Comparison of ENCODE assay signal across 16 cellular contexts in the genomic region with DNA sequence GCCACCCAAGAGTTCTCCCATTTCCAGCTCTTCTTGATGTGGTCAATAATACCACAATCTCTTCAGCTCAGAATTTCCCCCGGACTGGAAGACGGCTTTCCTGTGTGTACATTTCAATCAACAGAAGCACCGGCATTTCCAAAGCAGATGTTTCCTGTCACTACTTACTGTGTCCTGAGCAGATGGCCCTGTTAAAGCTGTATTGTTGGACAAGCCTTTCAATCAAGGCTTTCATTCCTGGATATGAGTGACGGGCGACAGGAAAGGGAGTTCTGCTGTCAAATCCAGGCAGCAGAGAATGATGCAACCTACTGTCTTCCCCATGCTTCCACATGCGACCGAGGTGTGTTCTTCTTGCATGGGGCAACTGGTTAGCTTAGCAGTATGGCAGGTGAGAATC.
A peak's percentile ranks its signal among the peaks of the same experiment; 100 is the strongest.
DNase-seq lines count a peak whose midpoint lies in the region; ATAC-seq and TF ChIP-seq lines count a peak whose summit lies in the region.
"Had no signal": no experiment of that assay in that cellular context is flagged by ENCODE, and none has a peak within 500 bp of the region (broad histone marks: within the 10 kb centered on the region; RNA-seq: fewer than 3 reads in every experiment).

No MANE protein-coding gene starts in this region.

- H3K27me3 ChIP-seq in BE2C (no peaks in the 10 kb centered on the region), endodermal cell (ENCODE audit: control insufficient read depth, insufficient read depth, low read length, poor library complexity, severe bottlenecking) (no peaks in the 10 kb centered on the region), SJCRH30 (no peaks in the 10 kb centered on the region)
- H3K27me3 ChIP-seq: adrenal gland, left lung had no signal

- H3K27me3 Mint-ChIP-seq in endodermal cell (ENCODE audit: insufficient read depth): no peaks in the 10 kb centered on the region
- H3K27me3 Mint-ChIP-seq in stimulated activated naive CD8-positive, alpha-beta T cell treated with anti-CD3 and anti-CD28 coated beads, Interleukin-15, amount 100 ng/mL, for 72 hours: peaks cover 38% of the 10 kb centered on the region

- no peaks in the 10 kb centered on the region for H3K9me3 Mint-ChIP-seq in endodermal cell
- H3K9me3 Mint-ChIP-seq in stimulated activated naive CD8-positive, alpha-beta T cell treated with anti-CD3 and anti-CD28 coated beads, Interleukin-15, amount 100 ng/mL, for 72 hours: peaks cover 9 to 14% of the 10 kb centered on the region in 2 donors

- H3K4me1 ChIP-seq in BE2C (no peaks in the 10 kb centered on the region), endodermal cell (ENCODE audit: control insufficient read depth, insufficient read depth, low read length) (peaks cover 4% of the 10 kb centered on the region), SJCRH30 (no peaks in the 10 kb centered on the region)
- H3K4me1 ChIP-seq: adrenal gland, left lung had no signal

- no peak for ATAC-seq in stimulated activated naive CD8-positive, alpha-beta T cell treated with anti-CD3 and anti-CD28 coated beads, Interleukin-15, amount 100 ng/mL, for 72 hours
- ATAC-seq: activated CD8-positive, alpha-beta T cell treated with anti-CD3 and anti-CD28 coated beads for 36 hours; activated T-helper 17 cell treated with anti-CD3 and anti-CD28 coated beads, Interleukin-2, amount 50 U/mL, for 72 hours; left lung; PC-3 had no signal

- H3K4me3 Mint-ChIP-seq in endodermal cell: no peak overlapping the region
- no peak overlapping the region for H3K4me3 Mint-ChIP-seq in stimulated activated naive CD8-positive, alpha-beta T cell treated with anti-CD3 and anti-CD28 coated beads, Interleukin-15, amount 100 ng/mL, for 72 hours
- H3K4me3 Mint-ChIP-seq: activated CD8-positive, alpha-beta T cell treated with anti-CD3 and anti-CD28 coated beads for 36 hours; activated T-helper 17 cell treated with anti-CD3 and anti-CD28 coated beads, Interleukin-2, amount 50 U/mL, for 72 hours; naive B cell had no signal

- peak overlapping the region; percentile 34 for H3K27ac ChIP-seq in endodermal cell (ENCODE audit: low read depth, low read length)
- H3K27ac ChIP-seq in SJCRH30: no peak overlapping the region
- H3K27ac ChIP-seq: HL-60, left lung had no signal

- TF ChIP-seq CTCF in BE2C (IDR thresholded peaks at IDR 0.05; ENCODE audit: low read depth, low read length) (no peak), endodermal cell (conservative IDR thresholded peaks at IDR 0.05) (no peak)

- POLR2A ChIA-PET in HEK293T (lab: Yijun Ruan, JAX): no interaction called here

- no peaks in the 10 kb centered on the region; the same call in none of the 2 replicates for H3K9me3 ChIP-seq in BE2C
- H3K9me3 ChIP-seq in endodermal cell (ENCODE audit: control insufficient read depth, low read length): peaks cover 4% of the 10 kb centered on the region
- no peaks in the 10 kb centered on the region for H3K9me3 ChIP-seq in SJCRH30 (replicated peaks)
- H3K9me3 ChIP-seq: adrenal gland had no signal

- H3K4me1 Mint-ChIP-seq in endodermal cell: peaks cover 9% of the 10 kb centered on the region
- H3K4me1 Mint-ChIP-seq in stimulated activated naive CD8-positive, alpha-beta T cell treated with anti-CD3 and anti-CD28 coated beads, Interleukin-15, amount 100 ng/mL, for 72 hours: no peaks in the 10 kb centered on the region
- H3K4me1 Mint-ChIP-seq: activated T-helper 17 cell treated with anti-CD3 and anti-CD28 coated beads, Interleukin-2, amount 50 U/mL, for 72 hours; naive B cell had no signal

- no peak overlapping the region for H3K9ac ChIP-seq in endodermal cell (ENCODE audit: extremely low read depth, low read length, poor library complexity, severe bottlenecking)

- no peak overlapping the region for H3K4me3 ChIP-seq in BE2C (ENCODE audit: low read depth, low read length)
- H3K4me3 ChIP-seq in endodermal cell (ENCODE audit: low read length): no peak overlapping the region
- no peak overlapping the region for H3K4me3 ChIP-seq in SJCRH30
- H3K4me3 ChIP-seq: adrenal gland, left lung had no signal

- CTCF ChIA-PET in HEK293T (lab: Yijun Ruan, JAX): no interaction called here

- DNase-seq in BE2C (peak; percentile 20), DMS53 treated with DMSO at 0.1 percent for 48 hours (lab: John Stamatoyannopoulos, UW; ENCODE audit: unreplicated experiment) (peak; percentile 82), NCI-H524 treated with DMSO at 0.1 percent for 48 hours (lab: John Stamatoyannopoulos, UW) (peak; percentile 67), endodermal cell (no peak), SJCRH30 (no peak), HEK293T (ENCODE audit: extremely low spot score) (no peak)
- DNase-seq in stimulated activated naive CD8-positive, alpha-beta T cell treated with anti-CD3 and anti-CD28 coated beads, Interleukin-15, amount 100 ng/mL, for 72 hours: no peak
- DNase-seq in stimulated activated CD4-positive, alpha-beta T cell treated with anti-CD3 and anti-CD28 coated beads, Interleukin-4, amount 100 ng/mL, for 4 hours: no peak
- DNase-seq: activated CD8-positive, alpha-beta T cell treated with anti-CD3 and anti-CD28 coated beads for 36 hours; effector memory CD4-positive, alpha-beta T cell; left lung; naive B cell; PC-3 had no signal

- 94 to 100% methylated on average over 7 of the region's 7 CpGs for WGBS in endodermal cell (ENCODE audit: insufficient coverage in 1 of 2, insufficient read length in 1 of 2), 2 experiments

- H3K27ac Mint-ChIP-seq in endodermal cell: no peak overlapping the region
- no peak overlapping the region for H3K27ac Mint-ChIP-seq in stimulated activated naive CD8-positive, alpha-beta T cell treated with anti-CD3 and anti-CD28 coated beads, Interleukin-15, amount 100 ng/mL, for 72 hours
- H3K27ac Mint-ChIP-seq: activated CD8-positive, alpha-beta T cell treated with anti-CD3 and anti-CD28 coated beads for 36 hours; activated T-helper 17 cell treated with anti-CD3 and anti-CD28 coated beads, Interleukin-2, amount 50 U/mL, for 72 hours; naive B cell had no signal

- no peaks in the 10 kb centered on the region for H3K36me3 ChIP-seq in BE2C
- H3K36me3 ChIP-seq in endodermal cell (ENCODE audit: control insufficient read depth, insufficient read depth, low read length): no peaks in the 10 kb centered on the region
- no peaks in the 10 kb centered on the region for H3K36me3 ChIP-seq in SJCRH30
- H3K36me3 ChIP-seq: adrenal gland, left lung had no signal

- H3K36me3 Mint-ChIP-seq in endodermal cell (ENCODE audit: low read depth): no peaks in the 10 kb centered on the region

TF ChIP-seq in HEK293T, 16 proteins besides CTCF, POLR2A, EP300 and RAD21:
- no peak for TF ChIP-seq LEF1 (IDR thresholded peaks at IDR 0.05; ENCODE audit: borderline replicate concordance)
- TF ChIP-seq TARDBP (IDR thresholded peaks at IDR 0.05): no peak
- TF ChIP-seq, protein P1, sequence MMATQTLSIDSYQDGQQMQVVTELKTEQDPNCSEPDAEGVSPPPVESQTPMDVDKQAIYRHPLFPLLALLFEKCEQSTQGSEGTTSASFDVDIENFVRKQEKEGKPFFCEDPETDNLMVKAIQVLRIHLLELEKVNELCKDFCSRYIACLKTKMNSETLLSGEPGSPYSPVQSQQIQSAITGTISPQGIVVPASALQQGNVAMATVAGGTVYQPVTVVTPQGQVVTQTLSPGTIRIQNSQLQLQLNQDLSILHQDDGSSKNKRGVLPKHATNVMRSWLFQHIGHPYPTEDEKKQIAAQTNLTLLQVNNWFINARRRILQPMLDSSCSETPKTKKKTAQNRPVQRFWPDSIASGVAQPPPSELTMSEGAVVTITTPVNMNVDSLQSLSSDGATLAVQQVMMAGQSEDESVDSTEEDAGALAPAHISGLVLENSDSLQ (IDR thresholded peaks at IDR 0.05): no peak
- no peak for TF ChIP-seq ZNF384 (IDR thresholded peaks at IDR 0.05)
- no peak for TF ChIP-seq FOXA1 (IDR thresholded peaks at IDR 0.05)
- TF ChIP-seq FOXM1 (IDR thresholded peaks at IDR 0.05; ENCODE audit: borderline replicate concordance): no peak
- TF ChIP-seq L3MBTL2 (conservative IDR thresholded peaks at IDR 0.05): no peak
- TF ChIP-seq SUZ12 (IDR thresholded peaks at IDR 0.05): no peak
- no peak for TF ChIP-seq NFRKB (IDR thresholded peaks at IDR 0.05)
- TF ChIP-seq HDGF (IDR thresholded peaks at IDR 0.05; ENCODE audit: borderline replicate concordance): no peak
- no peak for TF ChIP-seq ELF4 (IDR thresholded peaks at IDR 0.05)
- no peak for TF ChIP-seq ARNT (IDR thresholded peaks at IDR 0.05)
- TF ChIP-seq BHLHE40 (IDR thresholded peaks at IDR 0.05; ENCODE audit: borderline replicate concordance): no peak
- TF ChIP-seq FOXK2 (IDR thresholded peaks at IDR 0.05): no peak
- TF ChIP-seq CTBP1 (IDR thresholded peaks at IDR 0.05; ENCODE audit: borderline replicate concordance): no peak

Comparison
In these comparisons a context has a peak if more than half of its experiments do, and no peak if none do; other contexts are left out.
1. DNase-seq: peak in BE2C (single experiment), DMS53 treated with DMSO at 0.1 percent for 48 hours (single experiment) and NCI-H524 treated with DMSO at 0.1 percent for 48 hours (single experiment); none in endodermal cell (single experiment), SJCRH30 (0 of 2), HEK293T (single experiment), stimulated activated naive CD8-positive, alpha-beta T cell treated with anti-CD3 and anti-CD28 coated beads, Interleukin-15, amount 100 ng/mL, for 72 hours (0 of 2) and stimulated activated CD4-positive, alpha-beta T cell treated with anti-CD3 and anti-CD28 coated beads, Interleukin-4, amount 100 ng/mL, for 4 hours (0 of 2).